22 cellular contexts compared by ENCODE assay signal in the genomic region with DNA sequence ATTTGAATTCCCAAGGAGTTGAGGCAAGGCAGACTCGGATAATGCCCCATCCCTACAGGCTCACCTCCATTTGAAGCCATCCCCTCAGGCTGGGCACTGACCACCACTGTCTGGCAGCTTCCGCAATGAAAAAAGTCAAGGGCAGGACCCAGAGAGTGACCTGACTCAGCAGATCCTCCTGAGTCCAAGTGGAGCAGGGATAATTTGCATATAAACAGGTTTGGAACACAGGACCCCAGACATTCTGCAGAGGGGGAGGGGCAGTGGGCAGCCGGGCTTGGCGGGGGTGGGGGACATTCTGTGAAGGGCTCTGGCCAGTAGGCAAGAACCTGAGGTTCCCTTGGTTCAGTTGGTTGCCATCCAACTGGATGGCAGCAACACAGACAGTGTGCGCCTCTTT. TPM values are rescaled to one million over a fixed set of nuclear protein-coding genes. Genes with fewer than 3 reads are reported as not detected.
"Had no signal": no experiment of that assay in that cellular context is flagged by ENCODE, and none has a peak within 500 bp of the region (broad histone marks: within the 10 kb centered on the region; RNA-seq: fewer than 3 reads in every experiment).

A gene with protein sequence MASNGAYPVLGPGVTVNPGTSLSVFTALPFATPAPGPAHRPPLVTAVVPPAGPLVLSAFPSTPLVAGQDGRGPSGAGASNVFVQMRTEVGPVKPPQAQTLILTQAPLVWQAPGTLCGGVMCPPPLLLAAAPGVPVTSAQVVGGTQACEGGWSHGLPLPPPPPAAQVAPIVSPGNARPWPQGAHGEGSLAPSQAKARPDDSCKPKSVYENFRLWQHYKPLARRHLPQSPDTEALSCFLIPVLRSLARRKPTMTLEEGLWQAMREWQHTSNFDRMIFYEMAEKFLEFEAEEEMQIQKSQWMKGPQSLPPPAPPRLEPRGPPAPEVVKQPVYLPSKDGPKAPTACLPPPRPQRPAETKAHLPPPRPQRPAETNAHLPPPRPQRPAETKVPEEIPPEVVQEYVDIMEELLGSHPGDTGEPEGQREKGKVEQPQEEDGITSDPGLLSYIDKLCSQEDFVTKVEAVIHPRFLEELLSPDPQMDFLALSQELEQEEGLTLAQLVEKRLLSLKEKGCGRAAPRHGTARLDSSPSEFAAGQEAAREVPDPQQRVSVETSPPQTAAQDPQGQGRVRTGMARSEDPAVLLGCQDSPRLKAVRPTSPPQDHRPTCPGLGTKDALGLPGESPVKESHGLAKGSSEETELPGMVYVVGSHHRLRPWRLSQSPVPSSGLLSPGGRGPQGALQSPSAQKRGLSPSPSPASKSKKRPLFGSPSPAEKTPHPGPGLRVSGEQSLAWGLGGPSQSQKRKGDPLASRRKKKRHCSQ (minus strand): TSS at position 101 of the 400 bp plus-strand sequence. CDS start 21 bp downstream, at position 80.

RNA-seq across cellular contexts. Expression of the gene that starts here (rescaled TPM):
- total RNA-seq: naive thymus-derived CD4-positive, alpha-beta T cell; naive thymus-derived CD8-positive, alpha-beta T cell; natural killer cell; natural killer cell treated with Interleukin-12 subunit alpha and Interleukin-12 subunit beta and Interleukin-15 and Interleukin-18, amount 100 ng/mL, for 72 hours; occipital lobe; omental fat pad; osteoblast; osteocyte; ovary; pancreas; posterior vena cava; progenitor cell of endocrine pancreas; psoas muscle; pulmonary artery endothelial cell; renal cortical epithelial cell; right atrium auricular region; right cardiac atrium; sciatic nerve; sigmoid colon; skeletal muscle tissue; spleen had no signal
- polyA plus RNA-seq: naive thymus-derived CD4-positive, alpha-beta T cell; naive thymus-derived CD8-positive, alpha-beta T cell; ovary; right cardiac atrium; sigmoid colon; small intestine; spleen had no signal
